Comparison of ENCODE assay signal across 13 cellular contexts in genomic region chr1:32873484-32873883, GRCh38. TPM values are rescaled to one million over a fixed set of nuclear protein-coding genes. Genes with fewer than 3 reads are reported as not detected.
DNase-seq lines count a peak whose midpoint lies in the region; ATAC-seq and TF ChIP-seq lines count a peak whose summit lies in the region.
"Had no signal": no experiment of that assay in that cellular context is flagged by ENCODE, and none has a peak within 500 bp of the region (broad histone marks: within the 10 kb centered on the region; RNA-seq: fewer than 3 reads in every experiment).

No MANE protein-coding gene starts in this region.

- H3K9me3 ChIP-seq in spleen = no peaks in the 10 kb centered on the region
- H3K9me3 ChIP-seq: A549, BE2C, Caco-2 had no signal

- H3K36me3 ChIP-seq in H7 (replicated peaks; ENCODE audit: control insufficient read depth, insufficient read depth, low read length) (no peaks in the 10 kb centered on the region), spleen (peaks cover 0 to 5% (median 0%) of the 10 kb centered on the region in 6 donors)
- H3K36me3 ChIP-seq: BE2C had no signal

- 71 to 86% (median 76%) methylated on average over 5 of the region's 5 CpGs for WGBS in spleen, 5 donors

- no peak for ATAC-seq in HG02623 (IDR thresholded peaks at IDR 0.05; ENCODE audit: unreplicated experiment)
- ATAC-seq in HG03521 (IDR thresholded peaks at IDR 0.05; ENCODE audit: unreplicated experiment) = no peak

- no peak for TF ChIP-seq POLR2A in spleen (IDR thresholded peaks at IDR 0.05)

- intact Hi-C loops in spleen (cut with DNase I; ENCODE audit: low total_unique reads) = loop anchor here (5.0 kb wide), 1 partner anchor 161 kb away; no protein-coding TSS in a partner anchor

- no peak overlapping the region for H3K27ac ChIP-seq in spleen
- H3K27ac ChIP-seq: A549, GM23248 had no signal

- peaks cover 34% of the 10 kb centered on the region for H3K27me3 ChIP-seq in H7 (ENCODE audit: control insufficient read depth, insufficient read depth, low read length)
- H3K27me3 ChIP-seq in spleen (replicated peaks in 1 of 7) = peaks cover 0 to 91% (median 29%) of the 10 kb centered on the region in 7 donors
- H3K27me3 ChIP-seq: BE2C had no signal

- peak; percentile 25 for DNase-seq in activated effector memory CD4-positive, alpha-beta T cell treated with anti-CD3 and anti-CD28 coated beads, Interleukin-2, amount 50 U/mL, for 16 hours
- no peak for DNase-seq in activated effector memory CD4-positive, alpha-beta T cell treated with Interleukin-2 at 50 U/mL for 16 hours
- DNase-seq in H7 (peak; percentile 5), spleen (peak; percentile 24)
- DNase-seq: BE2C; Caco-2; CD8-positive, alpha-beta memory T cell; GM23248; IMR-90 had no signal

- H3K4me3 ChIP-seq in H7 (ENCODE audit: insufficient read depth, low read depth, low read length) = no peak overlapping the region
- H3K4me3 ChIP-seq in spleen = no peak overlapping the region
- H3K4me3 ChIP-seq: A549, GM23248 had no signal

- no peak for TF ChIP-seq CTCF in spleen (IDR thresholded peaks at IDR 0.05 in 8 of 11, conservative IDR thresholded peaks at IDR 0.05 in 3 of 11)

- peaks cover 8 to 40% (median 27%) of the 10 kb centered on the region in 6 donors for H3K4me1 ChIP-seq in spleen
- H3K4me1 ChIP-seq: BE2C, Caco-2 had no signal

RNA-seq across cellular contexts. Expression of gene FNDC5, which starts 2.8 kb away (rescaled TPM):
- 0.63 and 4.4 TPM in 2 replicates for total RNA-seq in H7 (2014; rRNA removed; shearing (Covaris generic))
- total RNA-seq in spleen = not detected
- under 1 TPM in 2 of 3 donors, not detected in 1; 0.30 TPM for polyA plus RNA-seq in spleen
- total RNA-seq: CD8-positive, alpha-beta memory T cell; GM23248; HT-29 had no signal

RNA-seq across cellular contexts. Expression of gene HPCA, which starts 12.8 kb away (rescaled TPM):
- 0.89 and 2.6 TPM in 2 replicates for total RNA-seq in H7 (2014; rRNA removed; shearing (Covaris generic))
- under 1 TPM in 1 of 7 donors, not detected in 6; 0.32 TPM for total RNA-seq in spleen
- under 1 TPM in 2 of 3 donors, not detected in 1; 0.29 to 0.33 TPM for polyA plus RNA-seq in spleen
- total RNA-seq: Caco-2; CD8-positive, alpha-beta memory T cell; GM23248; IMR-90 had no signal
- polyA plus RNA-seq: CD8-positive, alpha-beta memory T cell; GM23248 had no signal

RNA-seq across cellular contexts. Expression of gene TMEM54, which starts 27.7 kb away (rescaled TPM):
- total RNA-seq in H7 (2014; rRNA removed; shearing (Covaris generic)) = 5.4 and 9.8 TPM in 2 replicates
- total RNA-seq in spleen = 10 to 100 TPM in 6 of 7 donors, 1 to 10 TPM in 1; 9.9 to 24.6 (median 12.5) TPM
- 10 to 100 TPM in 1 of 3 donors, 1 to 10 TPM in 2; 4.3 to 14.1 (median 5.6) TPM for polyA plus RNA-seq in spleen
- polyA plus RNA-seq: CD8-positive, alpha-beta memory T cell had no signal

RNA-seq across cellular contexts. Expression of gene S100PBP, which starts 56.0 kb away (rescaled TPM):
- total RNA-seq in H7 (2014; rRNA removed; shearing (Covaris generic)) = 83.0 and 83.4 TPM in 2 replicates
- 10 to 100 TPM; 44.1 to 76.3 (median 56.8) TPM for total RNA-seq in spleen
- 10 to 100 TPM; 15.5 to 25.8 (median 17.4) TPM for polyA plus RNA-seq in spleen

RNA-seq across cellular contexts. Expression of gene YARS1, which starts 56.3 kb away (rescaled TPM):
- total RNA-seq in H7 (2014; rRNA removed; shearing (Covaris generic)) = 239 and 260 TPM in 2 replicates
- 100 to 1,000 TPM in 1 of 7 donors, 10 to 100 TPM in 6; 46.5 to 112 (median 60.2) TPM for total RNA-seq in spleen
- 10 to 100 TPM; 25.7 to 28.7 (median 27.8) TPM for polyA plus RNA-seq in spleen
